Comparison of ENCODE assay signal across 8 cellular contexts in genomic region chr19:13060233-13060963, GRCh38. TPM values are rescaled to one million over a fixed set of nuclear protein-coding genes. Genes with fewer than 3 reads are reported as not detected.
DNase-seq lines count a peak whose midpoint lies in the region; ATAC-seq and TF ChIP-seq lines count a peak whose summit lies in the region.

No MANE protein-coding gene starts in this region.

- no peaks in the 10 kb centered on the region for H3K27me3 ChIP-seq in subcutaneous abdominal adipose tissue (ENCODE audit: control insufficient read depth in 5 of 5, insufficient read depth in 4 of 5, low read length in 5 of 5)

- peaks cover 85% of the 10 kb centered on the region for H3K27me3 Mint-ChIP-seq in WTC11 (ENCODE audit: low read depth)

- H3K27ac ChIP-seq in HEK293 (ENCODE audit: extremely low read depth, low read depth, low read length) (no peak overlapping the region), subcutaneous abdominal adipose tissue (ENCODE audit: low read depth, low read length) (peak overlapping the region; percentile 74)

- H3K4me1 ChIP-seq in HEK293 (ENCODE audit: control insufficient read depth, insufficient read depth, low read length) = peaks cover 29% of the 10 kb centered on the region
- peaks cover 20 to 99% (median 96%) of the 10 kb centered on the region in 5 donors for H3K4me1 ChIP-seq in subcutaneous abdominal adipose tissue (ENCODE audit: control insufficient read depth in 5 of 5, insufficient read depth in 5 of 5, low read length in 5 of 5)

- POLR2A ChIA-PET in HEK293 (lab: Yijun Ruan, JAX) = interaction anchor here (0.7 to 2.0 kb wide), 5 partner anchors 9 to 92 kb away, joined by 3 to 6 read pairs (median 4); no protein-coding TSS in a partner anchor
- POLR2A ChIA-PET in WTC11 (lab: Charles Lee) = interaction anchor here (1.0 kb wide), 1 partner anchor 31 kb away, joined by 3 read pairs; no protein-coding TSS in a partner anchor

- H3K9me3 ChIP-seq in HEK293 (ENCODE audit: control insufficient read depth, insufficient read depth, low read depth, low read length) (no peaks in the 10 kb centered on the region), subcutaneous abdominal adipose tissue (ENCODE audit: control insufficient read depth in 5 of 5, low read length in 5 of 5) (no peaks in the 10 kb centered on the region)

- no peaks in the 10 kb centered on the region for H3K9me3 Mint-ChIP-seq in WTC11

- H3K9ac ChIP-seq in subcutaneous abdominal adipose tissue (ENCODE audit: low read length in 5 of 5) = peak overlapping the region in 4 of 5 donors; percentile 45 to 75 (median 66)

- H3K4me3 ChIP-seq in HEK293 (ENCODE audit: low read depth, low read length) (no peak overlapping the region), subcutaneous abdominal adipose tissue (ENCODE audit: low read depth in 1 of 5, low read length in 5 of 5) (peak overlapping the region in 4 of 5 donors; percentile 68 to 75 (median 72))

- no peak overlapping the region for H3K27ac Mint-ChIP-seq in WTC11

- peak overlapping the region; percentile 64 for H3K4me3 Mint-ChIP-seq in WTC11

- no peak for DNase-seq in WTC11 (ENCODE audit: low spot score)
- peak; percentile 69 for DNase-seq in hepatic stellate cell (ENCODE audit: low spot score)
- DNase-seq in effector CD4-positive, alpha-beta T cell = no peak
- DNase-seq in NCI-H1092 treated with DMSO at 0.1 percent for 48 hours (lab: John Stamatoyannopoulos, UW) = no peak

- no peaks in the 10 kb centered on the region for H3K36me3 Mint-ChIP-seq in WTC11

- H3K36me3 ChIP-seq in HEK293 (ENCODE audit: control insufficient read depth in 2 of 2, insufficient read depth in 1 of 2, low read length in 2 of 2) (no peaks in the 10 kb centered on the region), subcutaneous abdominal adipose tissue (ENCODE audit: control insufficient read depth in 5 of 5, insufficient read depth in 5 of 5, low read length in 5 of 5) (no peaks in the 10 kb centered on the region)

- ATAC-seq in WTC11 (0 out of 2 replicates have a peak, but pooled peaks have one; percentile 5), GM19023 (IDR thresholded peaks at IDR 0.05; ENCODE audit: unreplicated experiment) (no peak), GM19328 (IDR thresholded peaks at IDR 0.05; ENCODE audit: unreplicated experiment) (no peak)

- CTCF ChIA-PET in HEK293 (lab: Yijun Ruan, JAX) (interaction anchor here (0.6 to 15.8 kb wide), 21 partner anchors 10 to 178 kb away, joined by 3 to 247 read pairs (median 21); no protein-coding TSS in a partner anchor), WTC11 (lab: Charles Lee) (interaction anchor here (0.7 to 12.4 kb wide), 32 partner anchors 9 to 918 kb away, joined by 3 to 294 read pairs (median 12); partner anchors contain the start of gene DAND5)

- H3K4me1 Mint-ChIP-seq in WTC11 = peaks cover 34% of the 10 kb centered on the region

- TF ChIP-seq CTCF in HEK293 (tag by site-specific recombination; IDR thresholded peaks at IDR 0.05) (no peak), WTC11 (IDR thresholded peaks at IDR 0.05) (no peak)

TF ChIP-seq in HEK293, 187 proteins besides CTCF, POLR2A, EP300 and RAD21 (continues in another document):
- TF ChIP-seq ZNF280C (tag by site-specific recombination; IDR thresholded peaks at IDR 0.05) (no peak), ZNF423 (tag by site-specific recombination; IDR thresholded peaks at IDR 0.05) (0 out of 2 replicates have a peak, but pooled peaks have one; percentile 28), ZBTB8A (tag by site-specific recombination; IDR thresholded peaks at IDR 0.05) (0 out of 2 replicates have a peak, but pooled peaks have one; percentile 36), ZIC2 (tag by site-specific recombination; IDR thresholded peaks at IDR 0.05) (peak; percentile 63), ZNF148 (tag by site-specific recombination; IDR thresholded peaks at IDR 0.05; ENCODE audit: borderline replicate concordance) (no peak), KLF1 (tag by site-specific recombination; IDR thresholded peaks at IDR 0.05) (peak; percentile 90), ZNF175 (tag by site-specific recombination; IDR thresholded peaks at IDR 0.05) (no peak), GLIS1 (tag by site-specific recombination; IDR thresholded peaks at IDR 0.05) (peak; percentile 59)

TF ChIP-seq in WTC11, 78 proteins besides CTCF, POLR2A, EP300 and RAD21:
- TF ChIP-seq SP1 (CRISPR knock-in tag; conservative IDR thresholded peaks at IDR 0.05) = no peak
- no peak for TF ChIP-seq OVOL2 (CRISPR knock-in tag; IDR thresholded peaks at IDR 0.05; ENCODE audit: borderline replicate concordance)
- peak; percentile 69 for TF ChIP-seq GABPB1 (CRISPR knock-in tag; IDR thresholded peaks at IDR 0.05)
- TF ChIP-seq, protein P1, sequence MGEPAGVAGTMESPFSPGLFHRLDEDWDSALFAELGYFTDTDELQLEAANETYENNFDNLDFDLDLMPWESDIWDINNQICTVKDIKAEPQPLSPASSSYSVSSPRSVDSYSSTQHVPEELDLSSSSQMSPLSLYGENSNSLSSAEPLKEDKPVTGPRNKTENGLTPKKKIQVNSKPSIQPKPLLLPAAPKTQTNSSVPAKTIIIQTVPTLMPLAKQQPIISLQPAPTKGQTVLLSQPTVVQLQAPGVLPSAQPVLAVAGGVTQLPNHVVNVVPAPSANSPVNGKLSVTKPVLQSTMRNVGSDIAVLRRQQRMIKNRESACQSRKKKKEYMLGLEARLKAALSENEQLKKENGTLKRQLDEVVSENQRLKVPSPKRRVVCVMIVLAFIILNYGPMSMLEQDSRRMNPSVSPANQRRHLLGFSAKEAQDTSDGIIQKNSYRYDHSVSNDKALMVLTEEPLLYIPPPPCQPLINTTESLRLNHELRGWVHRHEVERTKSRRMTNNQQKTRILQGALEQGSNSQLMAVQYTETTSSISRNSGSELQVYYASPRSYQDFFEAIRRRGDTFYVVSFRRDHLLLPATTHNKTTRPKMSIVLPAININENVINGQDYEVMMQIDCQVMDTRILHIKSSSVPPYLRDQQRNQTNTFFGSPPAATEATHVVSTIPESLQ (CRISPR knock-in tag; IDR thresholded peaks at IDR 0.05) = no peak

RNA-seq across cellular contexts. Expression of gene LYL1, which starts 42.3 kb away (rescaled TPM):
- 0.60 to 1.2 TPM (median 0.66 TPM) in 3 replicates for total RNA-seq in WTC11 (2021)

RNA-seq across cellular contexts. Expression of gene TRMT1, which starts 56.1 kb away (rescaled TPM):
- total RNA-seq in WTC11 (2021) = 84.0 to 106 TPM (median 86.0 TPM) in 3 replicates

RNA-seq across cellular contexts. Expression of gene NACC1, which starts 57.7 kb away (rescaled TPM):
- 212 to 237 TPM (median 213 TPM) in 3 replicates for total RNA-seq in WTC11 (2021)

Comparison
In these comparisons a context has a peak if more than half of its experiments do, and no peak if none do; other contexts are left out.
1. Of the 8 proteins assayed by ChIP-seq in both HEK293 and WTC11: peak only in HEK293: ZNF423; only in WTC11: none; in both: none; in neither: 7.